14 cellular contexts compared by ENCODE assay signal in the genomic region with DNA sequence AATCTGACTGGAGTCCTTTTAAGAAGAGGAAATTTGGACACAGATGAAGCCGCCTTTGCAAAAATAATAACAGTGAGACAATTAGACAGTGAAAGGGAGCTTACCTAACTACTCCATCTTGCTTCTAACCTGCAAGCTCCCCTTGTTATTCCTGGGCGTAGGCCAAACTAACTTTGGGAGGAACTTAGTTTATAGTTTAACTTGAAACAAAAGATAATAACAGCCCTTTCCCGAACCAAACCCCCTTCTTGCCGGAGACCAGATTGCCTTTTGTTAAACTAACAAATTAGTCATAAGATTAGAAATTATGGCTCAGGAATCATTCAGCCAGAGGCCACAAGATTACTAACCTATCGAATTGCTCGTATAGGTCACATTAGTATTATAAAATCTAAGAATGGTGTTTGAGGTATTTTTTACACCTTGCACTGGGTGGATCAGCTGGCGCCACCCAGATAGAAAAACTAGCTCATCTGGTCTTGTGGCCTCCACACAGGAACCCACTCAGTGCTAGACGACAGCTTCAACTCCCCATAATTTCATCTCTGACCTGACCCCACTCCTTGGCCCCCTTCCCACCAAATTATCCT.
DNase-seq lines count a peak whose midpoint lies in the region; ATAC-seq and TF ChIP-seq lines count a peak whose summit lies in the region.
"Had no signal": no experiment of that assay in that cellular context is flagged by ENCODE, and none has a peak within 500 bp of the region (broad histone marks: within the 10 kb centered on the region; RNA-seq: fewer than 3 reads in every experiment).

No MANE protein-coding gene starts in this region.

- H3K9me3 ChIP-seq in naive thymus-derived CD4-positive, alpha-beta T cell (ENCODE audit: control insufficient read depth in 2 of 3, low read length in 3 of 3) = no peaks in the 10 kb centered on the region

- no peak overlapping the region for H3K4me3 Mint-ChIP-seq in type B pancreatic cell
- no peak overlapping the region for H3K4me3 Mint-ChIP-seq in naive thymus-derived CD4-positive, alpha-beta T cell
- H3K4me3 Mint-ChIP-seq: CD8-positive, alpha-beta T cell; IgD-negative memory B cell had no signal

- peaks cover 8% of the 10 kb centered on the region for H3K4me1 Mint-ChIP-seq in type B pancreatic cell (ENCODE audit: unreplicated experiment)
- peaks cover 0 to 24% (median 13%) of the 10 kb centered on the region in 7 donors for H3K4me1 Mint-ChIP-seq in naive thymus-derived CD4-positive, alpha-beta T cell

- CTCF ChIA-PET in naive thymus-derived CD4-positive, alpha-beta T cell (lab: Charles Lee) = no interaction called here

- POLR2A ChIA-PET in naive thymus-derived CD4-positive, alpha-beta T cell (lab: Charles Lee) = no interaction called here

- intact Hi-C loops in left colon (cut with DNase I, micrococcal nuclease) = no loop called here
- intact Hi-C loops in naive thymus-derived CD4-positive, alpha-beta T cell (cut with micrococcal nuclease) = no loop called here

- H3K4me3 ChIP-seq in naive thymus-derived CD4-positive, alpha-beta T cell (ENCODE audit: low read length) = no peak overlapping the region

- no peaks in the 10 kb centered on the region for H3K36me3 ChIP-seq in naive thymus-derived CD4-positive, alpha-beta T cell (ENCODE audit: control insufficient read depth in 2 of 3, insufficient read depth in 3 of 3, low read length in 3 of 3)

- H3K36me3 Mint-ChIP-seq in type B pancreatic cell = no peaks in the 10 kb centered on the region
- no peaks in the 10 kb centered on the region for H3K36me3 Mint-ChIP-seq in naive thymus-derived CD4-positive, alpha-beta T cell
- H3K36me3 Mint-ChIP-seq: CD8-positive, alpha-beta T cell had no signal

- H3K27me3 ChIP-seq in naive thymus-derived CD4-positive, alpha-beta T cell (ENCODE audit: control insufficient read depth in 2 of 2, insufficient read depth in 2 of 2, low read length in 2 of 2) = no peaks in the 10 kb centered on the region

- DNase-seq in LoVo (ENCODE audit: low spot score) (peak; percentile 62), dermis blood vessel endothelial cell (peak; percentile 14), left colon (peak; percentile 58 to 62), type B pancreatic cell (ENCODE audit: extremely low spot score, unreplicated experiment) (no peak), NCI-H187 treated with DMSO at 0.1 percent for 48 hours (lab: John Stamatoyannopoulos, UW) (no peak), HUDEP-2 (lab: John Stamatoyannopoulos, UW; ENCODE audit: unreplicated experiment in 76 of 76) (no peak)
- no peak for DNase-seq in naive thymus-derived CD4-positive, alpha-beta T cell
- DNase-seq: CD8-positive, alpha-beta T cell; DMS 273 treated with DMSO at 0.1 percent for 48 hours; HCEC 1CT; NCI-H1436 treated with DMSO at 0.1 percent for 48 hours; NCI-H2107; NCI-H226 had no signal

- H3K27me3 Mint-ChIP-seq in type B pancreatic cell = no peaks in the 10 kb centered on the region
- H3K27me3 Mint-ChIP-seq in naive thymus-derived CD4-positive, alpha-beta T cell = no peaks in the 10 kb centered on the region
- H3K27me3 Mint-ChIP-seq: IgD-negative memory B cell had no signal

- H3K9me3 Mint-ChIP-seq in type B pancreatic cell = peaks cover 6% of the 10 kb centered on the region
- H3K9me3 Mint-ChIP-seq in naive thymus-derived CD4-positive, alpha-beta T cell = peaks cover 0 to 7% (median 0%) of the 10 kb centered on the region in 11 donors
- H3K9me3 Mint-ChIP-seq: CD8-positive, alpha-beta T cell; IgD-negative memory B cell had no signal

- peak; percentile 89 for ATAC-seq in left colon
- ATAC-seq in naive thymus-derived CD4-positive, alpha-beta T cell = no peak
- ATAC-seq: CD8-positive, alpha-beta T cell had no signal

- no peak overlapping the region for H3K27ac ChIP-seq in naive thymus-derived CD4-positive, alpha-beta T cell (ENCODE audit: low read depth, low read length)

- TF ChIP-seq CTCF in type B pancreatic cell (conservative IDR thresholded peaks at IDR 0.05) = no peak

- peaks cover 0 to 2% of the 10 kb centered on the region in 2 donors for H3K4me1 ChIP-seq in naive thymus-derived CD4-positive, alpha-beta T cell (ENCODE audit: control insufficient read depth in 2 of 2, insufficient read depth in 2 of 2, low read length in 2 of 2)

- peak overlapping the region; percentile 34 for H3K27ac Mint-ChIP-seq in type B pancreatic cell
- no peak overlapping the region for H3K27ac Mint-ChIP-seq in naive thymus-derived CD4-positive, alpha-beta T cell
- H3K27ac Mint-ChIP-seq: CD8-positive, alpha-beta T cell; IgD-negative memory B cell had no signal

Comparison
In these comparisons a context has a peak if more than half of its experiments do, and no peak if none do; other contexts are left out.
1. DNase-seq: peak in LoVo (single experiment), dermis blood vessel endothelial cell (single experiment) and left colon (2 of 2); none in type B pancreatic cell (single experiment), NCI-H187 treated with DMSO at 0.1 percent for 48 hours (single experiment), HUDEP-2 (0 of 76) and naive thymus-derived CD4-positive, alpha-beta T cell (0 of 9).